Comparison of ENCODE assay signal across 8 cellular contexts in genomic region chr15:44286814-44287555, GRCh38. TPM values are rescaled to one million over a fixed set of nuclear protein-coding genes. Genes with fewer than 3 reads are reported as not detected.
DNase-seq lines count a peak whose midpoint lies in the region; FAIRE-seq and TF ChIP-seq lines count a peak whose summit lies in the region.
"Had no signal": no experiment of that assay in that cellular context is flagged by ENCODE, and none has a peak within 500 bp of the region (broad histone marks: within the 10 kb centered on the region; RNA-seq: fewer than 3 reads in every experiment).

No MANE protein-coding gene starts in this region.

- peak; percentile 6 for TF ChIP-seq CTCF in fibroblast of mammary gland (conservative IDR thresholded peaks at IDR 0.05; ENCODE audit: control insufficient read depth, insufficient read depth, low read depth, low read length)
- TF ChIP-seq CTCF in GM13977 (IDR thresholded peaks at IDR 0.05; ENCODE audit: extremely low read depth, insufficient read depth, missing control alignments) = no peak

- H3K4me1 ChIP-seq in SJCRH30 = no peaks in the 10 kb centered on the region

- H3K27me3 ChIP-seq in SJCRH30 = no peaks in the 10 kb centered on the region

- H3K9me3 ChIP-seq in SJCRH30 (replicated peaks) = no peaks in the 10 kb centered on the region

- DNase-seq in GM19239 (ENCODE audit: insufficient read length, low spot score) = no peak
- peak in 1 of 2 experiments; percentile 8 for DNase-seq in SJCRH30
- DNase-seq in fibroblast of mammary gland (ENCODE audit: low read depth) = peak; percentile 7
- no peak for DNase-seq in skeletal muscle cell (ENCODE audit: low read depth)
- DNase-seq in NCI-H128 (lab: John Stamatoyannopoulos, UW; ENCODE audit: unreplicated experiment) = no peak
- DNase-seq in hepatic stellate cell (ENCODE audit: low spot score) = no peak
- DNase-seq in GM13977 (ENCODE audit: low spot score) = no peak

- H3K36me3 ChIP-seq in SJCRH30 = no peaks in the 10 kb centered on the region

- no peak overlapping the region for H3K27ac ChIP-seq in SJCRH30

- peak overlapping the region; percentile 84 for H3K4me3 ChIP-seq in SJCRH30
- peak overlapping the region; percentile 95 for H3K4me3 ChIP-seq in fibroblast of mammary gland (ENCODE audit: control insufficient read depth, low read depth, low read length)
- peak overlapping the region; percentile 64 for H3K4me3 ChIP-seq in skeletal muscle cell (ENCODE audit: low read depth, low read length)

- in situ Hi-C loops in GM13977 (cut with MboI; ENCODE audit: low pct_unique_long_range_greater_than_20kb, low sequenced_read_pairs, unreplicated experiment) = no loop called here

- FAIRE-seq in GM19239 (lab: Jason Lieb, UNC) = peak; percentile 26
- FAIRE-seq: TTC549 had no signal

RNA-seq across cellular contexts. Expression of gene GOLM2, which starts 1.5 kb away (rescaled TPM):
- total RNA-seq in SJCRH30 (2014; rRNA removed; shearing (Covaris generic)) = 43.8 and 47.5 TPM in 2 replicates
